In genomic region chr11:8689726-8690255, GRCh38 we compare ENCODE assay signal across 8 cellular contexts. TPM values are rescaled to one million over a fixed set of nuclear protein-coding genes. Genes with fewer than 3 reads are reported as not detected.
DNase-seq lines count a peak whose midpoint lies in the region; ATAC-seq and TF ChIP-seq lines count a peak whose summit lies in the region.
"Had no signal": no experiment of that assay in that cellular context is flagged by ENCODE, and none has a peak within 500 bp of the region (broad histone marks: within the 10 kb centered on the region; RNA-seq: fewer than 3 reads in every experiment).

No MANE protein-coding gene starts in this region.

- H3K27me3 Mint-ChIP-seq in progenitor cell of endocrine pancreas = no peaks in the 10 kb centered on the region

- H3K4me3 ChIP-seq in GM12865 (ENCODE audit: low read depth, low read length) (peak overlapping the region; percentile 88), NB4 (ENCODE audit: low read depth, low read length) (peak overlapping the region; percentile 79), duodenal mucosa (ENCODE audit: low read depth in 1 of 2, low read length in 2 of 2) (peak overlapping the region; percentile 78 to 96)

- no peak for TF ChIP-seq POLR2A in NB4 (IDR thresholded peaks at IDR 0.05; ENCODE audit: extremely low read depth, insufficient read length)

- H3K9me3 Mint-ChIP-seq in progenitor cell of endocrine pancreas (ENCODE audit: low read depth) = no peaks in the 10 kb centered on the region

- H3K27ac Mint-ChIP-seq in progenitor cell of endocrine pancreas = peak overlapping the region; percentile 78

- H3K4me1 ChIP-seq in duodenal mucosa (ENCODE audit: control insufficient read depth in 1 of 2, insufficient read depth in 2 of 2, low read length in 2 of 2) = peaks cover 18% of the 10 kb centered on the region in 2 donors

- H3K27ac ChIP-seq in duodenal mucosa (ENCODE audit: low read depth, low read length) = no peak overlapping the region

- TF ChIP-seq CTCF in GM12865 (IDR thresholded peaks at IDR 0.05; ENCODE audit: insufficient read depth, low read depth, low read length, missing control alignments) (no peak), NB4 (IDR thresholded peaks at IDR 0.05; ENCODE audit: low read depth, low read length) (no peak), progenitor cell of endocrine pancreas (IDR thresholded peaks at IDR 0.05; ENCODE audit: unreplicated experiment) (no peak)

- H3K27me3 ChIP-seq in duodenal mucosa (ENCODE audit: control insufficient read depth in 1 of 2, insufficient read depth in 2 of 2, low read length in 2 of 2) = no peaks in the 10 kb centered on the region
- H3K27me3 ChIP-seq: gastrocnemius medialis had no signal

- H3K4me3 Mint-ChIP-seq in progenitor cell of endocrine pancreas (ENCODE audit: low read depth) = peak overlapping the region; percentile 88

- H3K36me3 ChIP-seq in duodenal mucosa (ENCODE audit: control insufficient read depth in 1 of 2, insufficient read depth in 2 of 2, low read length in 2 of 2) = peaks cover 37 to 54% of the 10 kb centered on the region in 2 donors

- DNase-seq in GM12865 (ENCODE audit: low read depth) (no peak), NB4 (ENCODE audit: low read depth) (no peak), progenitor cell of endocrine pancreas (ENCODE audit: low spot score, unreplicated experiment) (no peak), dedifferentiated amniotic fluid mesenchymal stem cell (ENCODE audit: extremely low spot score) (no peak), left cardiac atrium (no peak)
- DNase-seq: gastrocnemius medialis had no signal

- H3K36me3 Mint-ChIP-seq in progenitor cell of endocrine pancreas (ENCODE audit: insufficient read depth) = peaks cover 35% of the 10 kb centered on the region

- intact Hi-C loops in left cardiac atrium (cut with DNase I) = loop anchor here (2.0 to 5.0 kb wide), 3 partner anchors 121 to 273 kb away; partner anchors contain the start of gene TMEM9B (in 1 of the 2)

- peaks cover 23% of the 10 kb centered on the region for H3K4me1 Mint-ChIP-seq in progenitor cell of endocrine pancreas (ENCODE audit: low read depth)

- H3K9ac ChIP-seq in duodenal mucosa (ENCODE audit: low read depth in 1 of 2, low read length in 2 of 2) = peak overlapping the region in 1 of 2 donors; percentile 73

- ATAC-seq in HG02885 (IDR thresholded peaks at IDR 0.05; ENCODE audit: poor library complexity, unreplicated experiment) (no peak), left cardiac atrium (no peak)

- H3K9me3 ChIP-seq in duodenal mucosa (ENCODE audit: control insufficient read depth in 1 of 2, low read length in 2 of 2) = no peaks in the 10 kb centered on the region
- H3K9me3 ChIP-seq: gastrocnemius medialis had no signal

RNA-seq across cellular contexts. Expression of gene RPL27A, which starts 7.2 kb away (rescaled TPM):
- total RNA-seq in progenitor cell of endocrine pancreas (731 and 748 TPM in 2 replicates), left cardiac atrium (100 to 1,000 TPM; 577 to 727 TPM)

RNA-seq across cellular contexts. Expression of gene TRIM66, which starts 7.3 kb away (rescaled TPM):
- total RNA-seq in progenitor cell of endocrine pancreas (9.2 and 9.4 TPM in 2 replicates), left cardiac atrium (1 to 10 TPM; 2.3 to 3.2 TPM)
